In genomic region chr16:20409398-20410152, GRCh38 we compare ENCODE assay signal across 9 cellular contexts. TPM values are rescaled to one million over a fixed set of nuclear protein-coding genes. Genes with fewer than 3 reads are reported as not detected.
DNase-seq lines count a peak whose midpoint lies in the region; ATAC-seq and TF ChIP-seq lines count a peak whose summit lies in the region.
"Had no signal": no experiment of that assay in that cellular context is flagged by ENCODE, and none has a peak within 500 bp of the region (broad histone marks: within the 10 kb centered on the region; RNA-seq: fewer than 3 reads in every experiment).

ACSM5 (plus strand) TSS chr16:20409534; CDS start chr16:20411485, 1,951 bp downstream.

- H3K27ac ChIP-seq in tibial artery (peak within 1 kb of the TSS in 1 of 2 donors; percentile 24), RWPE1 (no peak within 1 kb of the TSS)
- H3K27ac ChIP-seq: 22Rv1 had no signal

- no peaks in the 10 kb centered on the region for H3K9me3 Mint-ChIP-seq in activated CD4-positive, alpha-beta memory T cell treated with anti-CD3 and anti-CD28 coated beads for 36 hours

- no peaks in the 10 kb centered on the region for H3K27me3 ChIP-seq in tibial artery

- no peaks in the 10 kb centered on the region for H3K36me3 Mint-ChIP-seq in activated CD4-positive, alpha-beta memory T cell treated with anti-CD3 and anti-CD28 coated beads for 36 hours

- POLR2A ChIA-PET in activated CD4-positive, alpha-beta memory T cell treated with anti-CD3 and anti-CD28 coated beads for 36 hours (lab: Charles Lee) = no interaction called here
- POLR2A ChIA-PET in RWPE1 (lab: Yijun Ruan, JAX; ENCODE audit: low non-redundant PET) = no interaction called here

- H3K27ac Mint-ChIP-seq in activated CD4-positive, alpha-beta memory T cell treated with anti-CD3 and anti-CD28 coated beads for 36 hours = no peak within 1 kb of the TSS

- TF ChIP-seq CTCF in tibial artery (IDR thresholded peaks at IDR 0.05) = no peak
- no peak for TF ChIP-seq CTCF in RWPE1 (conservative IDR thresholded peaks at IDR 0.05; ENCODE audit: low read depth)

- H3K27me3 Mint-ChIP-seq in activated CD4-positive, alpha-beta memory T cell treated with anti-CD3 and anti-CD28 coated beads for 36 hours = peaks cover 9% of the 10 kb centered on the region

- H3K4me1 ChIP-seq in tibial artery = peaks cover 0 to 9% (median 0%) of the 10 kb centered on the region in 4 donors

- intact Hi-C loops in left colon (cut with DNase I, micrococcal nuclease) = no loop called here
- intact Hi-C loops in tibial artery (cut with DNase I; ENCODE audit: low total_unique reads) = no loop called here
- intact Hi-C loops in activated CD4-positive, alpha-beta memory T cell treated with anti-CD3 and anti-CD28 coated beads for 36 hours (cut with micrococcal nuclease) = no loop called here

- no peaks in the 10 kb centered on the region for H3K9me3 ChIP-seq in tibial artery

- CTCF ChIA-PET in activated CD4-positive, alpha-beta memory T cell treated with anti-CD3 and anti-CD28 coated beads for 36 hours (lab: Charles Lee) = no interaction called here
- CTCF ChIA-PET in RWPE1 (lab: Yijun Ruan, JAX) = no interaction called here

- DNase-seq in NCI-H1417 (lab: John Stamatoyannopoulos, UW) (peak; percentile 1 to 9 (median 9)), NCI-H1417 treated with DMSO at 0.1 percent for 48 hours (lab: John Stamatoyannopoulos, UW) (no peak), NOMO-1 treated with DMSO at 0.1 percent for 48 hours (lab: John Stamatoyannopoulos, UW; ENCODE audit: unreplicated experiment) (peak; percentile 62), left colon (peak; percentile 37 to 47), tibial artery (peak; percentile 73 to 80), HCEC 1CT (no peak), RWPE1 (ENCODE audit: low spot score) (no peak)
- no peak for DNase-seq in activated CD4-positive, alpha-beta memory T cell treated with anti-CD3 and anti-CD28 coated beads for 36 hours

- ATAC-seq in left colon = no peak

- H3K4me1 Mint-ChIP-seq in activated CD4-positive, alpha-beta memory T cell treated with anti-CD3 and anti-CD28 coated beads for 36 hours (ENCODE audit: low read depth) = no peaks in the 10 kb centered on the region

- H3K4me3 Mint-ChIP-seq in activated CD4-positive, alpha-beta memory T cell treated with anti-CD3 and anti-CD28 coated beads for 36 hours = no peak within 1 kb of the TSS

- H3K36me3 ChIP-seq in tibial artery = no peaks in the 10 kb centered on the region

- H3K4me3 ChIP-seq in tibial artery = peak within 1 kb of the TSS in 1 of 2 donors; percentile 4

RNA-seq across cellular contexts. Expression of gene ACSM5, which starts in this region (rescaled TPM):
- 1 to 10 TPM in 1 of 2 donors, under 1 TPM in 1; 0.40 to 1.5 TPM for total RNA-seq in left colon
- total RNA-seq in activated CD4-positive, alpha-beta memory T cell treated with anti-CD3 and anti-CD28 coated beads for 36 hours = not detected

Comparison
In these comparisons a context has a peak if more than half of its experiments do, and no peak if none do; other contexts are left out.
1. DNase-seq: peak in NCI-H1417 (3 of 3), NOMO-1 treated with DMSO at 0.1 percent for 48 hours (single experiment), left colon (2 of 2) and tibial artery (2 of 2); none in NCI-H1417 treated with DMSO at 0.1 percent for 48 hours (single experiment), HCEC 1CT (single experiment), activated CD4-positive, alpha-beta memory T cell treated with anti-CD3 and anti-CD28 coated beads for 36 hours (single experiment) and RWPE1 (single experiment).